In the genomic region with DNA sequence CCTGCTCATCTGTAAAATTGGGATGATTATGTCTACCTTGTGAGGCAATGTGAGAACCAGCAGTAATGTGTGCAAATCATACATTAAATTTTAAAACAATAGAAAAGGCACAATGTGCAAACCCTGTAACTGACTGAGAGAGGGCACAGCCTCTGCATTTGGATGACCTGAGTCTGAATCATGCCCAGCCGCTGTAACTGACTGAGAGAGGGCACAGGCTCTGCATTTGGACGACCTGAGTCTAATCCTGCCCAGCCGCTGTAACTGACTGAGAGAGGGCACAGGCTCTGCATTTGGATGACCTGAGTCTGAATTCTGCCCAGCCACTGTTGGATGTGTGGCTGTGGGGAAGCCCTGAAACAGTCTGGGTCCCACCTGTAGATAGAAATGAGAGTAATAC, we compare ENCODE assay signal across 22 cellular contexts.
"Had no signal": no experiment of that assay in that cellular context is flagged by ENCODE, and none has a peak within 500 bp of the region (broad histone marks: within the 10 kb centered on the region; RNA-seq: fewer than 3 reads in every experiment).

No MANE protein-coding gene starts in this region.

- H3K9ac ChIP-seq: KMS-11, SK-N-SH had no signal

- ATAC-seq: K562 had no signal

- H3K9me3 ChIP-seq: SK-N-SH had no signal

- H3K27ac ChIP-seq: KMS-11, PC-9, RWPE1 had no signal

- H3K4me2 ChIP-seq: KMS-11, PC-9, SK-N-SH had no signal

- DNase-seq: Kasumi-1; MM.1S; NCI-H1092 treated with DMSO at 0.1 percent for 48 hours; NCI-H1436; NCI-H187; NCI-H2029; NCI-H2081 treated with DMSO at 0.1 percent for 48 hours; NCI-H2171; NCI-H226; NCI-H446; NCI-H510A; NCI-H524 treated with DMSO at 0.1 percent for 48 hours; NCI-H69; NCI-H774; NK-92 treated with Interleukin-12 subunit alpha and Interleukin-12 subunit beta, amount 100 ng/mL, for 24 hours; PC-9; SHP77; SK-N-SH; SW 1271 had no signal

- H3K4me3 ChIP-seq: K562, PC-9 had no signal

- H2AFZ ChIP-seq: PC-9 had no signal
